20 cellular contexts compared by ENCODE assay signal in genomic region chr14:38143170-38143569, GRCh38.
A peak's percentile ranks its signal among the peaks of the same experiment; 100 is the strongest.
DNase-seq lines count a peak whose midpoint lies in the region; ATAC-seq and TF ChIP-seq lines count a peak whose summit lies in the region.
"Had no signal": no experiment of that assay in that cellular context is flagged by ENCODE, and none has a peak within 500 bp of the region (broad histone marks: within the 10 kb centered on the region; RNA-seq: fewer than 3 reads in every experiment).

No MANE protein-coding gene starts in this region.

- intact Hi-C loops in Right ventricle myocardium inferior (cut with DNase I) = no loop called here

- H3K4me3 ChIP-seq in WI38 (ENCODE audit: low read depth, low read length) (peak overlapping the region; percentile 39), fibroblast of villous mesenchyme (ENCODE audit: low read depth, low read length) (no peak overlapping the region)
- H3K4me3 ChIP-seq: hepatocyte, K562, prostate gland, testis had no signal

- ATAC-seq in HG02840 (IDR thresholded peaks at IDR 0.05; ENCODE audit: low FRiP score, unreplicated experiment) (no peak), Right ventricle myocardium inferior (no peak), GM19035 (IDR thresholded peaks at IDR 0.05; ENCODE audit: unreplicated experiment) (no peak)
- ATAC-seq: K562 had no signal

- DNase-seq in A172 (ENCODE audit: low spot score) (peak; percentile 22), HCEC 1CT (peak; percentile 57), fibroblast of villous mesenchyme (ENCODE audit: low read depth) (peak; percentile 16), Right ventricle myocardium inferior (ENCODE audit: missing footprints) (no peak), NCI-H2227 treated with DMSO at 0.1 percent for 48 hours (lab: John Stamatoyannopoulos, UW) (no peak)
- DNase-seq: activated CD4-positive, alpha-beta T cell treated with anti-CD3 and anti-CD28 coated beads for 4 hours; activated effector memory CD4-positive, alpha-beta T cell treated with anti-CD3 and anti-CD28 coated beads, Interleukin-2, amount 50 U/mL, for 16 hours; amygdala; central memory CD4-positive, alpha-beta T cell; effector CD4-positive, alpha-beta T cell; NCI-H510A treated with DMSO at 0.1 percent for 48 hours; nephron progenitor cell; T-helper 9 cell; testis had no signal

- TF ChIP-seq CTCF in WI38 (IDR thresholded peaks at IDR 0.05; ENCODE audit: low read depth, low read length) (no peak), fibroblast of villous mesenchyme (IDR thresholded peaks at IDR 0.05; ENCODE audit: insufficient read depth, low read depth, low read length) (no peak)

Comparison
In these comparisons a context has a peak if more than half of its experiments do, and no peak if none do; other contexts are left out.
1. DNase-seq: peak in A172 (single experiment), HCEC 1CT (single experiment) and fibroblast of villous mesenchyme (single experiment); none in Right ventricle myocardium inferior (single experiment) and NCI-H2227 treated with DMSO at 0.1 percent for 48 hours (single experiment).